Comparison of ENCODE assay signal across 25 cellular contexts in genomic region chr18:47113796-47114540, GRCh38. TPM values are rescaled to one million over a fixed set of nuclear protein-coding genes. Genes with fewer than 3 reads are reported as not detected.
DNase-seq lines count a peak whose midpoint lies in the region; ATAC-seq and TF ChIP-seq lines count a peak whose summit lies in the region.
"Had no signal": no experiment of that assay in that cellular context is flagged by ENCODE, and none has a peak within 500 bp of the region (broad histone marks: within the 10 kb centered on the region; RNA-seq: fewer than 3 reads in every experiment).

No MANE protein-coding gene starts in this region.

- no peaks in the 10 kb centered on the region for H4K20me1 ChIP-seq in H9 (ENCODE audit: control insufficient read depth, insufficient read depth, insufficient read length)

- no peak overlapping the region for H3K56ac ChIP-seq in H9 (ENCODE audit: insufficient read length, low read depth, low read length)

- no peak overlapping the region for H2AK5ac ChIP-seq in H9 (ENCODE audit: insufficient read length, low read length)

- no peaks in the 10 kb centered on the region for H3K27me3 Mint-ChIP-seq in H9 (ENCODE audit: low read depth)
- H3K27me3 Mint-ChIP-seq: activated naive CD8-positive, alpha-beta T cell treated with anti-CD3 and anti-CD28 coated beads, Interleukin-2, amount 50 U/mL, for 24 hours; CD4-positive, alpha-beta T cell had no signal

- no peak overlapping the region for H4K8ac ChIP-seq in H9 (replicated peaks; ENCODE audit: insufficient read length, low read depth, low read length)

- H2BK5ac ChIP-seq in H9 (ENCODE audit: insufficient read length, low read length): no peak overlapping the region

- H3T11ph ChIP-seq in H9 (ENCODE audit: low read length): no peak overlapping the region

- TF ChIP-seq CTCF in AG10803 (conservative IDR thresholded peaks at IDR 0.05; ENCODE audit: low read length) (no peak), H9 (conservative IDR thresholded peaks at IDR 0.05) (no peak), GM13977 (IDR thresholded peaks at IDR 0.05; ENCODE audit: extremely low read depth, insufficient read depth, missing control alignments) (no peak)

- no peaks in the 10 kb centered on the region; the same call in 1 of the 2 replicates for H3K4me1 ChIP-seq in H9 (ENCODE audit: insufficient read depth, low read length)
- no peaks in the 10 kb centered on the region for H3K4me1 ChIP-seq in adipocyte (ENCODE audit: control insufficient read depth, insufficient read depth, low read length)
- H3K4me1 ChIP-seq: breast epithelium, uterus had no signal

- peaks cover 13 to 47% (median 34%) of the 10 kb centered on the region in 3 experiments for H3K36me3 Mint-ChIP-seq in H9 (ENCODE audit: insufficient read depth in 1 of 3, low read depth in 3 of 3)

- no peak overlapping the region for H2BK20ac ChIP-seq in H9 (ENCODE audit: low read depth, low read length, poor library complexity, severe bottlenecking)

- H3K4ac ChIP-seq in H9 (ENCODE audit: low read depth, low read length): no peak overlapping the region

- in situ Hi-C loops in GM13977 (cut with MboI; ENCODE audit: low pct_unique_long_range_greater_than_20kb, low sequenced_read_pairs, unreplicated experiment): no loop called here

- H3K27ac Mint-ChIP-seq in H9: peak overlapping the region in 2 of 3 experiments; percentile 54 to 92; a peak in 5 of 7 replicates
- H3K27ac Mint-ChIP-seq: activated naive CD8-positive, alpha-beta T cell treated with anti-CD3 and anti-CD28 coated beads, Interleukin-2, amount 50 U/mL, for 24 hours; CD4-positive, alpha-beta T cell; T-helper 1 cell treated with Interleukin-12 subunit alpha and Interleukin-12 subunit beta and Interleukin-4 antibody, amounts not matched to agents 30 μg/mL and 1 μg/mL, for 36 hours had no signal

- H3K27ac ChIP-seq in H9 (ENCODE audit: insufficient read length, low read depth, low read length): no peak overlapping the region
- H3K27ac ChIP-seq: breast epithelium, coronary artery, uterus, WERI-Rb-1 had no signal

- no peak overlapping the region for H2BK120ac ChIP-seq in H9 (ENCODE audit: low read depth, low read length, poor library complexity, severe bottlenecking)

- no peak for ATAC-seq in GM18519 (IDR thresholded peaks at IDR 0.05; ENCODE audit: low FRiP score, unreplicated experiment)
- ATAC-seq: activated naive CD8-positive, alpha-beta T cell treated with anti-CD3 and anti-CD28 coated beads, Interleukin-2, amount 50 U/mL, for 24 hours; GM12878; mucosa of descending colon; Panc1 had no signal

- H2AFZ ChIP-seq in H9 (ENCODE audit: low read length): no peak overlapping the region

- H2BK12ac ChIP-seq in H9 (ENCODE audit: insufficient read length, low read depth, low read length): no peak overlapping the region

- WGBS in H9 (ENCODE audit: extremely low coverage, insufficient read length, low lambda C conversion rate): no CpG with 5 or more reads among the region's 2 CpGs

- DNase-seq in AG10803 (ENCODE audit: low read depth) (peak; percentile 68), H9 (no peak), adipocyte (ENCODE audit: low read depth) (peak; percentile 30), iPS-NIHi11 (ENCODE audit: low spot score) (peak; percentile 22), HPDE6-E6E7 (ENCODE audit: extremely low spot score) (no peak), GM13977 (ENCODE audit: low spot score) (no peak), dedifferentiated amniotic fluid mesenchymal stem cell (ENCODE audit: extremely low spot score) (no peak)
- DNase-seq: activated CD4-positive, alpha-beta T cell treated with anti-CD3 and anti-CD28 coated beads, Interleukin-2, amount 50 U/mL, for 1 hour; activated naive CD8-positive, alpha-beta T cell treated with anti-CD3 and anti-CD28 coated beads, Interleukin-2, amount 50 U/mL, for 24 hours; CD4-positive, alpha-beta T cell; DMS 273 treated with DMSO at 0.1 percent for 48 hours; GF-D8; head of caudate nucleus; mucosa of descending colon; NCI-H1417; NCI-H510A; uterus; WERI-Rb-1 had no signal

- no peaks in the 10 kb centered on the region for H3K79me2 ChIP-seq in H9 (ENCODE audit: insufficient read depth, low read length)

- no peak overlapping the region for H3K23ac ChIP-seq in H9 (ENCODE audit: insufficient read length, low read depth, low read length)

- H3K79me1 ChIP-seq in H9 (ENCODE audit: insufficient read depth, low read depth, low read length, poor library complexity, severe bottlenecking): no peaks in the 10 kb centered on the region

- H3K4me3 Mint-ChIP-seq in H9: 0 out of 5 replicates have a peak overlapping the region, but pooled peaks of 1 of the 2 experiments have one; percentile 21
- H3K4me3 Mint-ChIP-seq: activated naive CD8-positive, alpha-beta T cell treated with anti-CD3 and anti-CD28 coated beads, Interleukin-2, amount 50 U/mL, for 24 hours; CD4-positive, alpha-beta T cell; neural crest cell; T-helper 1 cell treated with Interleukin-12 subunit alpha and Interleukin-12 subunit beta and Interleukin-4 antibody, amounts not matched to agents 30 μg/mL and 1 μg/mL, for 36 hours had no signal

- H3K18ac ChIP-seq in H9 (ENCODE audit: insufficient read length, low read depth, low read length): no peak overlapping the region

- no peaks in the 10 kb centered on the region; the same call in 1 of the 2 replicates for H3K27me3 ChIP-seq in H9 (ENCODE audit: insufficient read depth, low read length)
- H3K27me3 ChIP-seq in adipocyte (replicated peaks; ENCODE audit: control insufficient read depth, insufficient read depth, low read length): no peaks in the 10 kb centered on the region
- H3K27me3 ChIP-seq: breast epithelium, uterus had no signal

- peaks cover 59 to 65% of the 10 kb centered on the region in 2 experiments for H3K4me1 Mint-ChIP-seq in H9
- H3K4me1 Mint-ChIP-seq: activated naive CD8-positive, alpha-beta T cell treated with anti-CD3 and anti-CD28 coated beads, Interleukin-2, amount 50 U/mL, for 24 hours had no signal

- no peaks in the 10 kb centered on the region for H3K9me3 Mint-ChIP-seq in H9
- H3K9me3 Mint-ChIP-seq: activated naive CD8-positive, alpha-beta T cell treated with anti-CD3 and anti-CD28 coated beads, Interleukin-2, amount 50 U/mL, for 24 hours; CD4-positive, alpha-beta T cell; T-helper 1 cell treated with Interleukin-12 subunit alpha and Interleukin-12 subunit beta and Interleukin-4 antibody, amounts not matched to agents 30 μg/mL and 1 μg/mL, for 36 hours had no signal

- H3K9ac ChIP-seq in H9 (ENCODE audit: extremely low read depth, insufficient read length, low read length): no peak overlapping the region
- H3K9ac ChIP-seq in adipocyte (ENCODE audit: low read length): no peak overlapping the region

- H3K36me3 ChIP-seq in adipocyte (ENCODE audit: control insufficient read depth, insufficient read depth, low read length, severe bottlenecking): peaks cover 54% of the 10 kb centered on the region
- H3K36me3 ChIP-seq: uterus had no signal

- H4K5ac ChIP-seq in H9 (ENCODE audit: insufficient read length, low read depth, low read length): no peak overlapping the region

- H2BK15ac ChIP-seq in H9 (ENCODE audit: low read depth, low read length): no peak overlapping the region

- H3K4me2 ChIP-seq in H9 (ENCODE audit: insufficient read depth, insufficient read length, low read length): no peak overlapping the region

- H3K4me3 ChIP-seq in AG10803 (ENCODE audit: low read length) (no peak overlapping the region), adipocyte (ENCODE audit: low read length) (no peak overlapping the region)
- H3K4me3 ChIP-seq: breast epithelium, coronary artery, GM12878, mucosa of descending colon, uterus had no signal

- no peak overlapping the region for H4K91ac ChIP-seq in H9 (ENCODE audit: insufficient read length, low read depth, low read length)

- no peaks in the 10 kb centered on the region for H3K23me2 ChIP-seq in H9 (ENCODE audit: insufficient read length, low read depth, low read length, poor library complexity, severe bottlenecking)

- H3K9me3 ChIP-seq in H9 (ENCODE audit: control insufficient read depth, low read depth, low read length) (no peaks in the 10 kb centered on the region), adipocyte (ENCODE audit: control insufficient read depth, low read length) (no peaks in the 10 kb centered on the region)
- H3K9me3 ChIP-seq: breast epithelium, mucosa of descending colon, uterus had no signal

- H3K14ac ChIP-seq in H9 (ENCODE audit: insufficient read depth, low read length): no peak overlapping the region

RNA-seq across cellular contexts. Expression of gene HDHD2, which starts 36.3 kb away (rescaled TPM):
- total RNA-seq in H9 (2021): 51.0 and 58.5 TPM in 2 replicates

Comparison
In these comparisons a context has a peak if more than half of its experiments do, and no peak if none do; other contexts are left out.
1. DNase-seq: peak in AG10803 (single experiment), adipocyte (single experiment) and iPS-NIHi11 (single experiment); none in H9 (single experiment), HPDE6-E6E7 (single experiment), GM13977 (single experiment) and dedifferentiated amniotic fluid mesenchymal stem cell (single experiment).